ENCODE assay signal across 1 cellular context in the genomic region with DNA sequence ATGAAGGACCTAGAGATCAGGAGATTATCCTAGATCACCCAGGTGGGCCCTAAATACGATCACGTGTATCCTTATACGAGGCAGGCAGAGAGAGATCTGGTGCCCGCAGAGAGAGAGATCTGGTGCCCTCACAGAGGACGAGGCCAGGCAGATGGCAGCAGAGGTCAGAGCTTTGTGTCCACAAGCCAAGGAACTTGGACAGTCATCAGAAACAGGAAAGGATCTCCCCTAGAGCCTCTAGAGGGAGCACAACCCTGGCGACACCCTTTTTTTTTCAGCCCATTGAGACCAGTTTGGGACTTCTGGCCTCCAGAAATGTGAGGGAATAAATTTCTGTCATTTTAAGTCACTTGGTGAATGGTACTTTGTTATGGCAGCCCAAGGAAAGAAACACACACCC.
TF ChIP-seq lines count a peak whose summit lies in the region.

No MANE protein-coding gene starts in this region.

TF ChIP-seq in GM23338, 12 proteins besides CTCF, POLR2A, EP300 and RAD21 (continued from another document):
- TF ChIP-seq ZNF462 (CRISPR knock-in tag; IDR thresholded peaks at IDR 0.05): no peak
- TF ChIP-seq NANOG (IDR thresholded peaks at IDR 0.05; ENCODE audit: borderline replicate concordance): no peak
- no peak for TF ChIP-seq REST (IDR thresholded peaks at IDR 0.05; ENCODE audit: unreplicated experiment)
TF ChIP-seq in GM23338: peak in this region for 0.
